Comparison of ENCODE assay signal across 23 cellular contexts in the genomic region with DNA sequence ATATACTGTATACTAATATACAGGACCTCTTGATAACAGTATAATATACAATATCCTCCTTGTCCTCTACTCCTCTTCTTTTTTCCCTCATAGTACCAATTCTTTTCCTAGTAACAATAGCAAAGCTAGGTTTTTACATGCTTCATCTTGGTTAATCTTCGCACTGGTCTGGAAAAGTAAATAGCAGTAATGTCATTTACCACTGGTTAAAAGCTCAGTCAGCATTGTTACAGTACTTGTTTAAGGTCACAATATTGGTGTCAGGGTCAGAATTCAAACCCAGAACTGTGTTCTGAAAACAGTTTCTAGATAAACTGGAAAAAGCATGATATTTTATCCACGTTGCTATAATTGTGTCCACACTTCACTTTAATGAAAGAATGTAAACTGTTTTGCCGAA.
A peak's percentile ranks its signal among the peaks of the same experiment; 100 is the strongest.
DNase-seq lines count a peak whose midpoint lies in the region; ATAC-seq, FAIRE-seq and TF ChIP-seq lines count a peak whose summit lies in the region.
"Had no signal": no experiment of that assay in that cellular context is flagged by ENCODE, and none has a peak within 500 bp of the region (broad histone marks: within the 10 kb centered on the region; RNA-seq: fewer than 3 reads in every experiment).

No MANE protein-coding gene starts in this region.

- H3K27ac ChIP-seq in A549 (no peak overlapping the region), VCaP (peak overlapping the region; percentile 18; the same call in 1 of the 2 replicates)
- H3K27ac ChIP-seq: 22Rv1, BLaER1 had no signal

- H3K27me3 Mint-ChIP-seq in stimulated activated naive CD8-positive, alpha-beta T cell treated with anti-CD3 and anti-CD28 coated beads, Interleukin-15, amount 100 ng/mL, for 72 hours, result no peaks in the 10 kb centered on the region
- H3K27me3 Mint-ChIP-seq: CD4-positive, alpha-beta memory T cell; CD4-positive, CD25-positive, alpha-beta regulatory T cell; CD8-positive, alpha-beta memory T cell had no signal

- no peaks in the 10 kb centered on the region for H3K4me1 ChIP-seq in A549
- H3K4me1 ChIP-seq: BE2C, BLaER1 had no signal

- no peak overlapping the region for H3K27ac Mint-ChIP-seq in stimulated activated naive CD8-positive, alpha-beta T cell treated with anti-CD3 and anti-CD28 coated beads, Interleukin-15, amount 100 ng/mL, for 72 hours
- H3K27ac Mint-ChIP-seq: CD14-positive monocyte; CD4-positive, alpha-beta memory T cell; CD4-positive, CD25-positive, alpha-beta regulatory T cell; CD8-positive, alpha-beta memory T cell had no signal

- POLR2A ChIA-PET in A549 (lab: Yijun Ruan, JAX), result no interaction called here

- H3K4me3 ChIP-seq in A549, result no peak overlapping the region
- H3K4me3 ChIP-seq: BLaER1 had no signal

- H3K9me3 Mint-ChIP-seq in stimulated activated naive CD8-positive, alpha-beta T cell treated with anti-CD3 and anti-CD28 coated beads, Interleukin-15, amount 100 ng/mL, for 72 hours, result peaks cover 0 to 23% of the 10 kb centered on the region in 2 donors

- FAIRE-seq in A549 (lab: Jason Lieb, UNC), result no peak
- peak; percentile 69 for FAIRE-seq in HTR-8/SVneo (lab: Jason Lieb, UNC)
- FAIRE-seq in urothelium cell line (lab: Jason Lieb, UNC), result no peak
- FAIRE-seq: G401.6, GM12891, GM19239 had no signal

- no peak for TF ChIP-seq POLR2A in A549 (IDR thresholded peaks at IDR 0.05; ENCODE audit: low read length)

- no peaks in the 10 kb centered on the region for H3K9me3 ChIP-seq in A549
- H3K9me3 ChIP-seq: BE2C, BLaER1 had no signal

- no peak for TF ChIP-seq EP300 in A549 (IDR thresholded peaks at IDR 0.05)

- WGBS in A549 (ENCODE audit: missing lambda C conversion rate), result 27% methylated on average over 3 of the region's 3 CpGs

- CTCF ChIA-PET in A549 (lab: Yijun Ruan, JAX), result no interaction called here

- H3K4me1 Mint-ChIP-seq in stimulated activated naive CD8-positive, alpha-beta T cell treated with anti-CD3 and anti-CD28 coated beads, Interleukin-15, amount 100 ng/mL, for 72 hours, result no peaks in the 10 kb centered on the region
- H3K4me1 Mint-ChIP-seq: CD14-positive monocyte; CD4-positive, alpha-beta memory T cell; CD8-positive, alpha-beta memory T cell had no signal

- ATAC-seq in A549, result no peak
- ATAC-seq in stimulated activated naive CD8-positive, alpha-beta T cell treated with anti-CD3 and anti-CD28 coated beads, Interleukin-15, amount 100 ng/mL, for 72 hours, result no peak

- no peak overlapping the region for H3K4me2 ChIP-seq in A549
- H3K4me2 ChIP-seq: BLaER1 had no signal

- no peak for TF ChIP-seq RAD21 in A549 (conservative IDR thresholded peaks at IDR 0.05 in 1 of 2, IDR thresholded peaks at IDR 0.05 in 1 of 2)

- DNase-seq in A549 (ENCODE audit: low read depth in 1 of 2, low spot score in 1 of 2), result no peak
- DNase-seq in HTR-8/SVneo (ENCODE audit: insufficient read length, low spot score), result no peak
- DNase-seq in stimulated activated naive CD8-positive, alpha-beta T cell treated with anti-CD3 and anti-CD28 coated beads, Interleukin-15, amount 100 ng/mL, for 72 hours, result no peak
- DNase-seq in urothelium cell line (ENCODE audit: low spot score), result no peak
- no peak for DNase-seq in midbrain (lab: John Stamatoyannopoulos, UW)
- DNase-seq: ACHN; BE2C; C1 segment of cervical spinal cord; CD4-positive, alpha-beta memory T cell; CD4-positive, CD25-positive, alpha-beta regulatory T cell; CD8-positive, alpha-beta memory T cell; COR-L47; DMS 273 treated with DMSO at 0.1 percent for 48 hours; DMS153; DMS79 treated with DMSO at 0.1 percent for 48 hours; GF-D8 had no signal

- TF ChIP-seq CTCF in A549 (IDR thresholded peaks at IDR 0.05), result no peak
- no peak for TF ChIP-seq CTCF in VCaP (conservative IDR thresholded peaks at IDR 0.05)

- no peak overlapping the region for H3K4me3 Mint-ChIP-seq in stimulated activated naive CD8-positive, alpha-beta T cell treated with anti-CD3 and anti-CD28 coated beads, Interleukin-15, amount 100 ng/mL, for 72 hours
- H3K4me3 Mint-ChIP-seq: CD14-positive monocyte; CD4-positive, alpha-beta memory T cell; CD4-positive, CD25-positive, alpha-beta regulatory T cell; CD8-positive, alpha-beta memory T cell had no signal

TF ChIP-seq in A549, 52 proteins besides CTCF, POLR2A, EP300 and RAD21:
- TF ChIP-seq EHMT2 (IDR thresholded peaks at IDR 0.05; ENCODE audit: low read depth) (no peak), MAZ (IDR thresholded peaks at IDR 0.05; ENCODE audit: borderline replicate concordance, low read depth, low read length) (no peak), JUN (IDR thresholded peaks at IDR 0.05) (no peak), POLR2AphosphoS2 (conservative IDR thresholded peaks at IDR 0.05; ENCODE audit: low read length) (no peak), HEYL (CRISPR knock-in tag; IDR thresholded peaks at IDR 0.05) (no peak), ZSCAN20 (CRISPR knock-in tag; IDR thresholded peaks at IDR 0.05) (no peak), MAFK (IDR thresholded peaks at IDR 0.05; ENCODE audit: partially characterized antibody) (peak; percentile 3), CBX8 (IDR thresholded peaks at IDR 0.05) (no peak)
TF ChIP-seq in A549: peak in this region for 1.
